In genomic region chr19:45402469-45403070, GRCh38 we compare ENCODE assay signal across 1 cellular context.
TF ChIP-seq lines count a peak whose summit lies in the region.

No MANE protein-coding gene starts in this region.

TF ChIP-seq in K562, 482 proteins besides CTCF, POLR2A, EP300 and RAD21 (continued from another document):
- TF ChIP-seq HDAC6 (IDR thresholded peaks at IDR 0.05; ENCODE audit: low read depth, low read length) (no peak), ZNF121 (CRISPR knock-in tag; conservative IDR thresholded peaks at IDR 0.05) (no peak), ZNF12 (CRISPR knock-in tag; IDR thresholded peaks at IDR 0.05) (no peak), FOXK2 (conservative IDR thresholded peaks at IDR 0.05 in 1 of 2, IDR thresholded peaks at IDR 0.05 in 1 of 2; ENCODE audit: low read depth in 2 of 2) (no peak), CREB3L1 (IDR thresholded peaks at IDR 0.05; ENCODE audit: borderline replicate concordance, low read depth) (no peak), JUND (IDR thresholded peaks at IDR 0.05; ENCODE audit: borderline replicate concordance, low read depth, low read length) (peak; percentile 48), JUND (tag; IDR thresholded peaks at IDR 0.05; ENCODE audit: borderline replicate concordance, low read depth, low read length) (no peak; the same call in 2 of the 3 replicates), GATA2 (CRISPR knock-in tag; IDR thresholded peaks at IDR 0.05) (no peak), ZC3H11A (IDR thresholded peaks at IDR 0.05; ENCODE audit: low read depth, low read length) (no peak), ZNF77 (CRISPR knock-in tag; IDR thresholded peaks at IDR 0.05) (no peak), XRCC5 (IDR thresholded peaks at IDR 0.05; ENCODE audit: low read depth, low read length) (no peak; the same call in 1 of the 2 replicates), PPARD (CRISPR knock-in tag; IDR thresholded peaks at IDR 0.05) (no peak), ZFP1 (CRISPR knock-in tag; IDR thresholded peaks at IDR 0.05) (no peak), ILK (tag; IDR thresholded peaks at IDR 0.05; ENCODE audit: borderline replicate concordance, low read depth) (no peak), BACH1 (tag; IDR thresholded peaks at IDR 0.05) (no peak), ZBTB1 (CRISPR knock-in tag; IDR thresholded peaks at IDR 0.05; ENCODE audit: borderline replicate concordance, low read depth) (0 out of 2 replicates have a peak, but pooled peaks have one; percentile 33), ZNF354B (CRISPR knock-in tag; IDR thresholded peaks at IDR 0.05) (no peak), YBX1 (IDR thresholded peaks at IDR 0.05) (no peak), SMARCC2 (IDR thresholded peaks at IDR 0.05; ENCODE audit: low read depth) (no peak), ZNF316 (IDR thresholded peaks at IDR 0.05) (no peak), TEAD4 (IDR thresholded peaks at IDR 0.05; ENCODE audit: low read length) (no peak), TEAD4 (CRISPR knock-in tag; IDR thresholded peaks at IDR 0.05; ENCODE audit: borderline replicate concordance) (no peak), ZNF707 (CRISPR knock-in tag; conservative IDR thresholded peaks at IDR 0.05) (no peak), STAT5A (IDR thresholded peaks at IDR 0.05; ENCODE audit: borderline replicate concordance, low read length) (no peak), FIP1L1 (IDR thresholded peaks at IDR 0.05; ENCODE audit: low read depth, low read length, poor library complexity, severe bottlenecking) (no peak), MCM3 (IDR thresholded peaks at IDR 0.05) (no peak), MBD2 (IDR thresholded peaks at IDR 0.05; ENCODE audit: borderline replicate concordance, low read depth) (no peak), NRF1 (conservative IDR thresholded peaks at IDR 0.05 in 1 of 2, IDR thresholded peaks at IDR 0.05 in 1 of 2) (peak; percentile 79 to 83), ZNF146 (CRISPR knock-in tag; IDR thresholded peaks at IDR 0.05; ENCODE audit: unreplicated experiment) (no peak), MCM2 (IDR thresholded peaks at IDR 0.05; ENCODE audit: low read depth) (no peak), HDAC3 (IDR thresholded peaks at IDR 0.05; ENCODE audit: borderline replicate concordance, partially characterized antibody) (no peak), CXXC5 (CRISPR knock-in tag; IDR thresholded peaks at IDR 0.05) (peak; percentile 56), ZNF407 (IDR thresholded peaks at IDR 0.05; ENCODE audit: low read depth) (no peak), PURB (CRISPR knock-in tag; IDR thresholded peaks at IDR 0.05; ENCODE audit: low read depth) (no peak), ID3 (CRISPR knock-in tag; IDR thresholded peaks at IDR 0.05) (no peak), ID3 (tag; IDR thresholded peaks at IDR 0.05) (no peak), HOXB6 (CRISPR knock-in tag; IDR thresholded peaks at IDR 0.05; ENCODE audit: borderline replicate concordance) (no peak), ZMIZ1 (IDR thresholded peaks at IDR 0.05; ENCODE audit: low read depth in 2 of 2, low read length in 2 of 2) (no peak), CAMTA2 (CRISPR knock-in tag; conservative IDR thresholded peaks at IDR 0.05) (no peak), ZBTB7A (IDR thresholded peaks at IDR 0.05; ENCODE audit: borderline replicate concordance, control insufficient read depth, low read depth, low read length) (peak; percentile 88; the same call in 1 of the 2 replicates), SP1 (CRISPR knock-in tag; IDR thresholded peaks at IDR 0.05) (peak; percentile 58; the same call in 1 of the 2 replicates), AFF4 (CRISPR knock-in tag; IDR thresholded peaks at IDR 0.05) (no peak)
- TF ChIP-seq, protein P1, sequence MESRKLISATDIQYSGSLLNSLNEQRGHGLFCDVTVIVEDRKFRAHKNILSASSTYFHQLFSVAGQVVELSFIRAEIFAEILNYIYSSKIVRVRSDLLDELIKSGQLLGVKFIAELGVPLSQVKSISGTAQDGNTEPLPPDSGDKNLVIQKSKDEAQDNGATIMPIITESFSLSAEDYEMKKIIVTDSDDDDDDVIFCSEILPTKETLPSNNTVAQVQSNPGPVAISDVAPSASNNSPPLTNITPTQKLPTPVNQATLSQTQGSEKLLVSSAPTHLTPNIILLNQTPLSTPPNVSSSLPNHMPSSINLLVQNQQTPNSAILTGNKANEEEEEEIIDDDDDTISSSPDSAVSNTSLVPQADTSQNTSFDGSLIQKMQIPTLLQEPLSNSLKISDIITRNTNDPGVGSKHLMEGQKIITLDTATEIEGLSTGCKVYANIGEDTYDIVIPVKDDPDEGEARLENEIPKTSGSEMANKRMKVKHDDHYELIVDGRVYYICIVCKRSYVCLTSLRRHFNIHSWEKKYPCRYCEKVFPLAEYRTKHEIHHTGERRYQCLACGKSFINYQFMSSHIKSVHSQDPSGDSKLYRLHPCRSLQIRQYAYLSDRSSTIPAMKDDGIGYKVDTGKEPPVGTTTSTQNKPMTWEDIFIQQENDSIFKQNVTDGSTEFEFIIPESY (CRISPR knock-in tag; IDR thresholded peaks at IDR 0.05) = peak; percentile 2; the same call in 1 of the 2 replicates
